Comparison of ENCODE assay signal across 1 cellular context in genomic region chr17:17019891-17020456, GRCh38.
TF ChIP-seq lines count a peak whose summit lies in the region.

No MANE protein-coding gene starts in this region.

TF ChIP-seq in HEK293, 187 proteins besides CTCF, POLR2A, EP300 and RAD21:
- TF ChIP-seq ZNF843 (tag by site-specific recombination; IDR thresholded peaks at IDR 0.05) (no peak), SALL2 (tag by site-specific recombination; IDR thresholded peaks at IDR 0.05; ENCODE audit: borderline replicate concordance) (no peak), HOXC10 (CRISPR knock-in tag; IDR thresholded peaks at IDR 0.05) (no peak), ZIC2 (tag by site-specific recombination; IDR thresholded peaks at IDR 0.05) (peak; percentile 14; the same call in 1 of the 2 replicates)
